ENCODE assay signal across 8 cellular contexts in genomic region chr6:87731818-87732661, GRCh38. TPM values are rescaled to one million over a fixed set of nuclear protein-coding genes. Genes with fewer than 3 reads are reported as not detected.
DNase-seq lines count a peak whose midpoint lies in the region; ATAC-seq and TF ChIP-seq lines count a peak whose summit lies in the region.

No MANE protein-coding gene starts in this region.

- ATAC-seq in GM19452 (IDR thresholded peaks at IDR 0.05; ENCODE audit: unreplicated experiment) (peak; percentile 77), HG03558 (IDR thresholded peaks at IDR 0.05; ENCODE audit: extremely low read depth, unreplicated experiment) (peak; percentile 54)
- ATAC-seq in activated naive CD8-positive, alpha-beta T cell treated with anti-CD3 and anti-CD28 coated beads, Interleukin-2, amount 50 U/mL, for 24 hours = peak; percentile 65

- no peak overlapping the region for H3K4me3 ChIP-seq in left ventricle myocardium inferior
- H3K4me3 ChIP-seq in skeletal muscle cell (ENCODE audit: low read depth, low read length) = no peak overlapping the region
- H3K4me3 ChIP-seq in HAP-1 = no peak overlapping the region

- no peaks in the 10 kb centered on the region for H3K9me3 ChIP-seq in left ventricle myocardium inferior (replicated peaks)
- H3K9me3 ChIP-seq in HAP-1 = no peaks in the 10 kb centered on the region

- H3K27me3 ChIP-seq in left ventricle myocardium inferior (ENCODE audit: low read depth) (no peaks in the 10 kb centered on the region), HAP-1 (ENCODE audit: low read depth) (no peaks in the 10 kb centered on the region)

- no peak overlapping the region for H3K4me3 Mint-ChIP-seq in activated naive CD8-positive, alpha-beta T cell treated with anti-CD3 and anti-CD28 coated beads, Interleukin-2, amount 50 U/mL, for 24 hours

- no peak for TF ChIP-seq CTCF in left ventricle myocardium inferior (IDR thresholded peaks at IDR 0.05; ENCODE audit: borderline replicate concordance)

- intact Hi-C loops in left ventricle myocardium inferior (cut with micrococcal nuclease) = no loop called here

- H3K27ac Mint-ChIP-seq in activated naive CD8-positive, alpha-beta T cell treated with anti-CD3 and anti-CD28 coated beads, Interleukin-2, amount 50 U/mL, for 24 hours = peak overlapping the region; percentile 35

- H3K9me3 Mint-ChIP-seq in activated naive CD8-positive, alpha-beta T cell treated with anti-CD3 and anti-CD28 coated beads, Interleukin-2, amount 50 U/mL, for 24 hours = no peaks in the 10 kb centered on the region

- H3K4me1 ChIP-seq in left ventricle myocardium inferior (peaks cover 37% of the 10 kb centered on the region), HAP-1 (no peaks in the 10 kb centered on the region)

- no peaks in the 10 kb centered on the region for H3K36me3 ChIP-seq in left ventricle myocardium inferior
- H3K36me3 ChIP-seq in HAP-1 (replicated peaks) = no peaks in the 10 kb centered on the region

- no peaks in the 10 kb centered on the region for H3K36me3 Mint-ChIP-seq in activated naive CD8-positive, alpha-beta T cell treated with anti-CD3 and anti-CD28 coated beads, Interleukin-2, amount 50 U/mL, for 24 hours (ENCODE audit: low read depth)

- H3K27ac ChIP-seq in left ventricle myocardium inferior (replicated peaks) = peak overlapping the region; percentile 54

- H3K27me3 Mint-ChIP-seq in activated naive CD8-positive, alpha-beta T cell treated with anti-CD3 and anti-CD28 coated beads, Interleukin-2, amount 50 U/mL, for 24 hours = peaks cover 4% of the 10 kb centered on the region

- peaks cover 16% of the 10 kb centered on the region for H3K4me1 Mint-ChIP-seq in activated naive CD8-positive, alpha-beta T cell treated with anti-CD3 and anti-CD28 coated beads, Interleukin-2, amount 50 U/mL, for 24 hours

- in situ Hi-C loops in HAP-1 (cut with MboI; ENCODE audit: low sequenced_read_pairs) = no loop called here

- DNase-seq in COLO668 (lab: John Stamatoyannopoulos, UW; ENCODE audit: unreplicated experiment) (peak; percentile 45), NOMO-1 treated with dmso at 0.1 percent for 144 hours (lab: John Stamatoyannopoulos, UW; ENCODE audit: unreplicated experiment) (peak; percentile 80), left ventricle myocardium inferior (peak; percentile 91), skeletal muscle cell (ENCODE audit: low read depth) (peak; percentile 95), HAP-1 (ENCODE audit: low spot score in 2 of 2) (no peak)
- DNase-seq in activated naive CD8-positive, alpha-beta T cell treated with anti-CD3 and anti-CD28 coated beads, Interleukin-2, amount 50 U/mL, for 24 hours = no peak

RNA-seq across cellular contexts. Expression of gene AKIRIN2, which starts 30.0 kb away (rescaled TPM):
- total RNA-seq in left ventricle myocardium inferior = 42.3 TPM

Comparison
In these comparisons a context has a peak if more than half of its experiments do, and no peak if none do; other contexts are left out.
1. DNase-seq: peak in COLO668 (single experiment), NOMO-1 treated with dmso at 0.1 percent for 144 hours (single experiment), left ventricle myocardium inferior (single experiment) and skeletal muscle cell (single experiment); none in activated naive CD8-positive, alpha-beta T cell treated with anti-CD3 and anti-CD28 coated beads, Interleukin-2, amount 50 U/mL, for 24 hours (single experiment) and HAP-1 (0 of 2).
2. Peak in every context shown above with its lines, with median percentiles within 50 percentile points of each other: ATAC-seq.